ENCODE assay signal across 29 cellular contexts in the genomic region with DNA sequence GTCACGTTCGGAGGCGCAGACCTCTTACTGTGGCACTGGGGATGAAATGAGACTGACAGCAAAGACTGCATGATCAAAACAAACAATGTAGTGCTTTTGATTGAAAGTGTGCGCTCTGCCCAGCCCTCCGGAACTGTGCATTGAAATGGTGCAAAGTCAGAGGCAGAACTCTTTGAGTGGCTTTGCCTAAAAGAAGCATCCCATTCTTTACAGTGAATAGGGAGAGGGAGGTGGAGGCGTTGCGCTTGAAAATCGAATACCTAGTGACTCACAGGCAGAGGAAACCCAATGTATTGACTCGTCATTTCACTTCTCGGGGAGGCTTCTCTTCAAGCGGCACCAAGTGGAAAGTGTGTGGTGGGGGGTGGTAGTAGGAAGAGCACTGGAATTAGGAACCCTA.
"Had no signal": no experiment of that assay in that cellular context is flagged by ENCODE, and none has a peak within 500 bp of the region (broad histone marks: within the 10 kb centered on the region; RNA-seq: fewer than 3 reads in every experiment).

No MANE protein-coding gene starts in this region.

- H3K27ac Mint-ChIP-seq: activated CD8-positive, alpha-beta T cell treated with anti-CD3 and anti-CD28 coated beads, Interleukin-2, amount 10 ng/mL, durations not matched to agents 7 days and 5 days; activated naive CD4-positive, alpha-beta T cell treated with anti-CD3 and anti-CD28 coated beads, Interleukin-2, amount 10 ng/mL, durations not matched to agents 7 days and 5 days; activated naive CD8-positive, alpha-beta T cell; activated naive CD8-positive, alpha-beta T cell treated with anti-CD3 and anti-CD28 coated beads, Interleukin-2, amount 50 U/mL, for 24 hours; activated T-cell treated with anti-CD3 and anti-CD28 coated beads, Interleukin-2, amount 50 U/mL, for 24 hours; brain; T-cell; T-helper 17 cell had no signal

- H3K9me3 Mint-ChIP-seq: activated naive CD8-positive, alpha-beta T cell treated with anti-CD3 and anti-CD28 coated beads, Interleukin-2, amount 50 U/mL, for 24 hours; activated T-cell treated with anti-CD3 and anti-CD28 coated beads, Interleukin-2, amount 50 U/mL, for 24 hours; brain; T-cell had no signal

- DNase-seq: activated CD4-positive, alpha-beta T cell treated with anti-CD3 and anti-CD28 coated beads for 1 hour; activated CD4-positive, alpha-beta T cell treated with anti-CD3 and anti-CD28 coated beads for 48 hours; activated CD4-positive, alpha-beta T cell treated with anti-CD3 and anti-CD28 coated beads, Interleukin-2, amount 50 U/mL, for 48 hours; activated CD4-positive, CD25-positive, alpha-beta regulatory T cell; activated CD8-positive, alpha-beta T cell treated with anti-CD3 and anti-CD28 coated beads, Interleukin-2, amount 10 ng/mL, durations not matched to agents 7 days and 5 days; activated effector memory CD4-positive, alpha-beta T cell treated with Interleukin-2 at 50 U/mL for 16 hours; activated naive CD4-positive, alpha-beta T cell treated with anti-CD3 and anti-CD28 coated beads, Interleukin-2, amount 10 ng/mL, durations not matched to agents 7 days and 5 days; activated naive CD8-positive, alpha-beta T cell treated with anti-CD3 and anti-CD28 coated beads, Interleukin-2, amount 50 U/mL, for 24 hours; activated T-cell treated with anti-CD3 and anti-CD28 coated beads, Interleukin-2, amount 50 U/mL, for 24 hours; IMR-90; NCI-H1092 treated with DMSO at 0.1 percent for 48 hours; NCI-H1417; NCI-H146; NCI-H187; NCI-H2081; NCI-H345; NCI-H526; NCI-H748 treated with DMSO at 0.1 percent for 48 hours; NK-92 treated with Interleukin-12 subunit alpha and Interleukin-12 subunit beta, amount 100 ng/mL, for 24 hours; PC-9; SIG-M5; T-cell; T-helper 17 cell; WERI-Rb-1 had no signal

- ATAC-seq: activated CD8-positive, alpha-beta T cell treated with anti-CD3 and anti-CD28 coated beads, Interleukin-2, amount 10 ng/mL, durations not matched to agents 7 days and 5 days; activated naive CD8-positive, alpha-beta T cell treated with anti-CD3 and anti-CD28 coated beads, Interleukin-2, amount 50 U/mL, for 24 hours; K562; Right ventricle myocardium inferior; SK-N-SH treated with all-trans-retinoic acid at 6 μM for 48 hours; T-cell; T-helper 17 cell had no signal

- H3K27me3 Mint-ChIP-seq: activated naive CD4-positive, alpha-beta T cell treated with anti-CD3 and anti-CD28 coated beads, Interleukin-2, amount 10 ng/mL, durations not matched to agents 7 days and 5 days; activated naive CD8-positive, alpha-beta T cell; activated naive CD8-positive, alpha-beta T cell treated with anti-CD3 and anti-CD28 coated beads, Interleukin-2, amount 50 U/mL, for 24 hours; activated T-cell treated with anti-CD3 and anti-CD28 coated beads, Interleukin-2, amount 50 U/mL, for 24 hours; brain; T-cell; T-helper 17 cell had no signal

- H3K4me3 Mint-ChIP-seq: activated CD8-positive, alpha-beta T cell treated with anti-CD3 and anti-CD28 coated beads, Interleukin-2, amount 10 ng/mL, durations not matched to agents 7 days and 5 days; activated naive CD4-positive, alpha-beta T cell treated with anti-CD3 and anti-CD28 coated beads, Interleukin-2, amount 10 ng/mL, durations not matched to agents 7 days and 5 days; activated naive CD8-positive, alpha-beta T cell; activated naive CD8-positive, alpha-beta T cell treated with anti-CD3 and anti-CD28 coated beads, Interleukin-2, amount 50 U/mL, for 24 hours; activated T-cell treated with anti-CD3 and anti-CD28 coated beads, Interleukin-2, amount 50 U/mL, for 24 hours; brain; T-cell; T-helper 17 cell had no signal
